In the genomic region with DNA sequence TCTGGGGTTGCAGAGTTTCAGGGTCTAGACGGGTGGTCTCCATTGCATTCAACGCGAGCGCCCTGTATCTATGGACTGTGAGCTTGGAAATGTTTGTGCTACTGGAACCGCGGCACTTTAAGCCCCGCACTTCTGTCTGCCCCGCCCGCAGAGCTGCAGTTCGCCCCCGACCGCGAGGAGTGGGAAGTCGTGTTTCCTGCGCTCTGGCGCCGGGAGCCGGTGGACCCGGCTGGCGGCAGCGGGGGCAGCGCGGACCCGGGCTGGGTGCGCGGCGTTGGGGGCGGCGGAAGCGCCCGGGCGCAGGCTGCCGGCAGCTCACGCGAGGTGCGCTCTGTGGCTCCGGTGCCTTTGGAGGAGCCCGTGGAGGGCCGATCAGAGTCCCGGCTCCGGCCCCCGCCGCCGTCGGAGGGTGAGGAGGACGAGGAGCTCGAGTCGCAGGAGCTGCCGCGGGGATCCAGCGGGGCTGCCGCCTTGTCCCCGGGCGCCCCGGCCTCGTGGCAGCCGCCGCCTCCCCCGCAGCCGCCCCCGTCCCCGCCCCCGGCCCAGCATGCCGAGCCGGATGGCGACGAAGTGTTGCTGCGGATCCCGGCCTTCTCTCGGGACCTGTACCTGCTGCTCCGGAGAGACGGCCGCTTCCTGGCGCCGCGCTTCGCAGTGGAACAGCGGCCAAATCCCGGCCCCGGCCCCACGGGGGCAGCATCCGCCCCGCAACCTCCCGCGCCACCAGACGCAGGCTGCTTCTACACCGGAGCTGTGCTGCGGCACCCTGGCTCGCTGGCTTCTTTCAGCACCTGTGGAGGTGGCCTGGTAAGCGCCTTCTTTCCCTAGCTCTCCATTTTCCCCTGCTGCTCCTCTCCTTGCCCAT, we compare ENCODE assay signal across 1 cellular context.
A peak's percentile ranks its signal among the peaks of the same experiment; 100 is the strongest.
TF ChIP-seq lines count a peak whose summit lies in the region.

No MANE protein-coding gene starts in this region.

TF ChIP-seq in HepG2, 621 proteins besides CTCF, POLR2A, EP300 and RAD21:
- TF ChIP-seq FOXK2 (IDR thresholded peaks at IDR 0.05) (no peak), ZNF567 (CRISPR knock-in tag; IDR thresholded peaks at IDR 0.05; ENCODE audit: borderline replicate concordance) (no peak), HNRNPLL (IDR thresholded peaks at IDR 0.05; ENCODE audit: low read depth, low read length, poor library complexity, severe bottlenecking) (peak; percentile 21), NFE2L2 (IDR thresholded peaks at IDR 0.05; ENCODE audit: low read length) (no peak), ZFAT (CRISPR knock-in tag; conservative IDR thresholded peaks at IDR 0.05) (no peak), ZNF777 (CRISPR knock-in tag; IDR thresholded peaks at IDR 0.05) (peak; percentile 27; the same call in 1 of the 2 replicates), ZNF558 (CRISPR knock-in tag; IDR thresholded peaks at IDR 0.05; ENCODE audit: borderline replicate concordance) (no peak), RCOR2 (CRISPR knock-in tag; IDR thresholded peaks at IDR 0.05) (no peak), ZNF446 (CRISPR knock-in tag; IDR thresholded peaks at IDR 0.05) (no peak), ZNF678 (CRISPR knock-in tag; IDR thresholded peaks at IDR 0.05) (no peak), CBX2 (IDR thresholded peaks at IDR 0.05; ENCODE audit: low read depth, low read length) (0 out of 2 replicates have a peak, but pooled peaks have one; percentile 13), CBX2 (CRISPR knock-in tag; IDR thresholded peaks at IDR 0.05; ENCODE audit: low read depth) (no peak), GABPB1 (CRISPR knock-in tag; IDR thresholded peaks at IDR 0.05) (peak; percentile 19; the same call in 1 of the 2 replicates), ZFX (CRISPR knock-in tag; IDR thresholded peaks at IDR 0.05; ENCODE audit: low read depth) (no peak)
- TF ChIP-seq, protein P1, sequence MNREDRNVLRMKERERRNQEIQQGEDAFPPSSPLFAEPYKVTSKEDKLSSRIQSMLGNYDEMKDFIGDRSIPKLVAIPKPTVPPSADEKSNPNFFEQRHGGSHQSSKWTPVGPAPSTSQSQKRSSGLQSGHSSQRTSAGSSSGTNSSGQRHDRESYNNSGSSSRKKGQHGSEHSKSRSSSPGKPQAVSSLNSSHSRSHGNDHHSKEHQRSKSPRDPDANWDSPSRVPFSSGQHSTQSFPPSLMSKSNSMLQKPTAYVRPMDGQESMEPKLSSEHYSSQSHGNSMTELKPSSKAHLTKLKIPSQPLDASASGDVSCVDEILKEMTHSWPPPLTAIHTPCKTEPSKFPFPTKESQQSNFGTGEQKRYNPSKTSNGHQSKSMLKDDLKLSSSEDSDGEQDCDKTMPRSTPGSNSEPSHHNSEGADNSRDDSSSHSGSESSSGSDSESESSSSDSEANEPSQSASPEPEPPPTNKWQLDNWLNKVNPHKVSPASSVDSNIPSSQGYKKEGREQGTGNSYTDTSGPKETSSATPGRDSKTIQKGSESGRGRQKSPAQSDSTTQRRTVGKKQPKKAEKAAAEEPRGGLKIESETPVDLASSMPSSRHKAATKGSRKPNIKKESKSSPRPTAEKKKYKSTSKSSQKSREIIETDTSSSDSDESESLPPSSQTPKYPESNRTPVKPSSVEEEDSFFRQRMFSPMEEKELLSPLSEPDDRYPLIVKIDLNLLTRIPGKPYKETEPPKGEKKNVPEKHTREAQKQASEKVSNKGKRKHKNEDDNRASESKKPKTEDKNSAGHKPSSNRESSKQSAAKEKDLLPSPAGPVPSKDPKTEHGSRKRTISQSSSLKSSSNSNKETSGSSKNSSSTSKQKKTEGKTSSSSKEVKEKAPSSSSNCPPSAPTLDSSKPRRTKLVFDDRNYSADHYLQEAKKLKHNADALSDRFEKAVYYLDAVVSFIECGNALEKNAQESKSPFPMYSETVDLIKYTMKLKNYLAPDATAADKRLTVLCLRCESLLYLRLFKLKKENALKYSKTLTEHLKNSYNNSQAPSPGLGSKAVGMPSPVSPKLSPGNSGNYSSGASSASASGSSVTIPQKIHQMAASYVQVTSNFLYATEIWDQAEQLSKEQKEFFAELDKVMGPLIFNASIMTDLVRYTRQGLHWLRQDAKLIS (CRISPR knock-in tag; IDR thresholded peaks at IDR 0.05) = no peak
- TF ChIP-seq, protein P2, sequence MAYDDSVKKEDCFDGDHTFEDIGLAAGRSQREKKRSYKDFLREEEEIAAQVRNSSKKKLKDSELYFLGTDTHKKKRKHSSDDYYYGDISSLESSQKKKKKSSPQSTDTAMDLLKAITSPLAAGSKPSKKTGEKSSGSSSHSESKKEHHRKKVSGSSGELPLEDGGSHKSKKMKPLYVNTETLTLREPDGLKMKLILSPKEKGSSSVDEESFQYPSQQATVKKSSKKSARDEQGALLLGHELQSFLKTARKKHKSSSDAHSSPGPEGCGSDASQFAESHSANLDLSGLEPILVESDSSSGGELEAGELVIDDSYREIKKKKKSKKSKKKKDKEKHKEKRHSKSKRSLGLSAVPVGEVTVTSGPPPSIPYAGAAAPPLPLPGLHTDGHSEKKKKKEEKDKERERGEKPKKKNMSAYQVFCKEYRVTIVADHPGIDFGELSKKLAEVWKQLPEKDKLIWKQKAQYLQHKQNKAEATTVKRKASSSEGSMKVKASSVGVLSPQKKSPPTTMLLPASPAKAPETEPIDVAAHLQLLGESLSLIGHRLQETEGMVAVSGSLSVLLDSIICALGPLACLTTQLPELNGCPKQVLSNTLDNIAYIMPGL (CRISPR knock-in tag; IDR thresholded peaks at IDR 0.05; ENCODE audit: borderline replicate concordance in 1 of 2, low read depth in 1 of 2) = no peak
- TF ChIP-seq, protein P3, sequence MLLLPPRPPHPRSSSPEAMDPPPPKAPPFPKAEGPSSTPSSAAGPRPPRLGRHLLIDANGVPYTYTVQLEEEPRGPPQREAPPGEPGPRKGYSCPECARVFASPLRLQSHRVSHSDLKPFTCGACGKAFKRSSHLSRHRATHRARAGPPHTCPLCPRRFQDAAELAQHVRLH (CRISPR knock-in tag; IDR thresholded peaks at IDR 0.05; ENCODE audit: borderline replicate concordance, low read depth) = no peak
- TF ChIP-seq, protein P4, sequence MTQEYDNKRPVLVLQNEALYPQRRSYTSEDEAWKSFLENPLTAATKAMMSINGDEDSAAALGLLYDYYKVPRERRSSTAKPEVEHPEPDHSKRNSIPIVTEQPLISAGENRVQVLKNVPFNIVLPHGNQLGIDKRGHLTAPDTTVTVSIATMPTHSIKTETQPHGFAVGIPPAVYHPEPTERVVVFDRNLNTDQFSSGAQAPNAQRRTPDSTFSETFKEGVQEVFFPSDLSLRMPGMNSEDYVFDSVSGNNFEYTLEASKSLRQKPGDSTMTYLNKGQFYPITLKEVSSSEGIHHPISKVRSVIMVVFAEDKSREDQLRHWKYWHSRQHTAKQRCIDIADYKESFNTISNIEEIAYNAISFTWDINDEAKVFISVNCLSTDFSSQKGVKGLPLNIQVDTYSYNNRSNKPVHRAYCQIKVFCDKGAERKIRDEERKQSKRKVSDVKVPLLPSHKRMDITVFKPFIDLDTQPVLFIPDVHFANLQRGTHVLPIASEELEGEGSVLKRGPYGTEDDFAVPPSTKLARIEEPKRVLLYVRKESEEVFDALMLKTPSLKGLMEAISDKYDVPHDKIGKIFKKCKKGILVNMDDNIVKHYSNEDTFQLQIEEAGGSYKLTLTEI (CRISPR knock-in tag; conservative IDR thresholded peaks at IDR 0.05) = no peak
